Comparison of ENCODE assay signal across 15 cellular contexts in the genomic region with DNA sequence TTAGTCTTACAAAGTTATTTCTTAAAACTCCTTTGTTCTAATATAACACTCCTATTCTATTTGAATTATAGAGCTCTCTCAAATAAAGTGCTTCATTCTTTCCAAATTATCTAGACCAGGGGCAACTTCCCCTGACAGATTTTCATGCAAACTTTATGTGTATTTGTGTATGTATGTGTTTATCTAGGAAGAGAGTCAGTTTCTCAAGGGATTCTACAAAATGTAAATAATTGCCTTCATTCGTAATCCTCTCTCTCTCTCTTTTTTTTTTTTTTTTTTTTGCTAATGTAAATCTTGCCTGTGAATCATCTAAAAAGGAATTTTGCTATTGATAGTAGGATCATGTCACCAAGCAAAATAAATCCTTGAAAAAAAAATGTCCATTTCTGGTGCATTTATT. TPM values are rescaled to one million over a fixed set of nuclear protein-coding genes. Genes with fewer than 3 reads are reported as not detected.
DNase-seq lines count a peak whose midpoint lies in the region; ATAC-seq and TF ChIP-seq lines count a peak whose summit lies in the region.
"Had no signal": no experiment of that assay in that cellular context is flagged by ENCODE, and none has a peak within 500 bp of the region (broad histone marks: within the 10 kb centered on the region; RNA-seq: fewer than 3 reads in every experiment).

No MANE protein-coding gene starts in this region.

- H3K27ac Mint-ChIP-seq in osteocyte (ENCODE audit: unreplicated experiment) = peak overlapping the region; percentile 45
- H3K27ac Mint-ChIP-seq in activated naive CD8-positive, alpha-beta T cell treated with anti-CD3 and anti-CD28 coated beads, Interleukin-2, amount 50 U/mL, for 24 hours = no peak overlapping the region
- H3K27ac Mint-ChIP-seq: CD8-positive, alpha-beta T cell had no signal

- no peak for ATAC-seq in activated naive CD8-positive, alpha-beta T cell treated with anti-CD3 and anti-CD28 coated beads, Interleukin-2, amount 50 U/mL, for 24 hours
- ATAC-seq: CD8-positive, alpha-beta T cell had no signal

- no peaks in the 10 kb centered on the region for H3K36me3 Mint-ChIP-seq in osteocyte (ENCODE audit: unreplicated experiment)
- no peaks in the 10 kb centered on the region for H3K36me3 Mint-ChIP-seq in activated naive CD8-positive, alpha-beta T cell treated with anti-CD3 and anti-CD28 coated beads, Interleukin-2, amount 50 U/mL, for 24 hours (ENCODE audit: low read depth)
- H3K36me3 Mint-ChIP-seq: CD8-positive, alpha-beta T cell had no signal

- in situ Hi-C loops in GM23248 (cut with MboI) = no loop called here

- H3K4me1 ChIP-seq in GM23248 (ENCODE audit: insufficient read depth) (no peaks in the 10 kb centered on the region), adipocyte (ENCODE audit: control insufficient read depth, insufficient read depth, low read length) (no peaks in the 10 kb centered on the region), fibroblast of lung (ENCODE audit: control insufficient read depth, extremely low read depth, insufficient read depth, low read length) (no peaks in the 10 kb centered on the region)

- no peak overlapping the region for H3K4me3 ChIP-seq in GM23248
- H3K4me3 ChIP-seq in adipocyte (ENCODE audit: low read length) = no peak overlapping the region
- H3K4me3 ChIP-seq in fibroblast of lung (replicated peaks in 1 of 4; ENCODE audit: control extremely low read depth in 1 of 4, insufficient read depth in 1 of 4, low read depth in 3 of 4, low read length in 4 of 4) = no peak overlapping the region
- H3K4me3 ChIP-seq: HAP-1 had no signal

- H3K79me2 ChIP-seq in GM23248 (ENCODE audit: insufficient read depth) (no peaks in the 10 kb centered on the region), fibroblast of lung (ENCODE audit: control insufficient read depth, insufficient read depth, low read length) (no peaks in the 10 kb centered on the region)

- H3K27me3 Mint-ChIP-seq in osteocyte (ENCODE audit: unreplicated experiment) = no peaks in the 10 kb centered on the region
- H3K27me3 Mint-ChIP-seq in activated naive CD8-positive, alpha-beta T cell treated with anti-CD3 and anti-CD28 coated beads, Interleukin-2, amount 50 U/mL, for 24 hours = no peaks in the 10 kb centered on the region

- no peaks in the 10 kb centered on the region for H3K36me3 ChIP-seq in GM23248 (ENCODE audit: low read depth)
- no peaks in the 10 kb centered on the region for H3K36me3 ChIP-seq in adipocyte (ENCODE audit: control insufficient read depth, insufficient read depth, low read length, severe bottlenecking)
- no peaks in the 10 kb centered on the region for H3K36me3 ChIP-seq in fibroblast of lung (ENCODE audit: control insufficient read depth, insufficient read depth, low read length)
- H3K36me3 ChIP-seq: HAP-1 had no signal

- H3F3A ChIP-seq in GM23248 (ENCODE audit: insufficient read depth) = no peaks in the 10 kb centered on the region

- 52 to 62% methylated on average over 1 of the region's 1 CpG for WGBS in GM23248 (ENCODE audit: low coverage in 1 of 2, low lambda C conversion rate in 2 of 2, missing lambda C conversion rate in 2 of 2), 2 experiments

- H3K9me3 ChIP-seq in GM23248 (ENCODE audit: low read depth) (no peaks in the 10 kb centered on the region), adipocyte (ENCODE audit: control insufficient read depth, low read length) (no peaks in the 10 kb centered on the region), fibroblast of lung (ENCODE audit: control insufficient read depth, insufficient read depth, low read depth, low read length) (no peaks in the 10 kb centered on the region)
- H3K9me3 ChIP-seq: HAP-1 had no signal

- H3K4me1 Mint-ChIP-seq in osteocyte (ENCODE audit: unreplicated experiment) = peaks cover 15% of the 10 kb centered on the region
- H3K4me1 Mint-ChIP-seq in activated naive CD8-positive, alpha-beta T cell treated with anti-CD3 and anti-CD28 coated beads, Interleukin-2, amount 50 U/mL, for 24 hours = no peaks in the 10 kb centered on the region

- H3K4me2 ChIP-seq in GM23248 (ENCODE audit: unreplicated experiment) = no peak overlapping the region
- peak overlapping the region; percentile 4 for H3K4me2 ChIP-seq in fibroblast of lung (ENCODE audit: extremely low read depth, insufficient read depth, low read length)

- H3K9me3 Mint-ChIP-seq in osteocyte (ENCODE audit: unreplicated experiment) = no peaks in the 10 kb centered on the region
- H3K9me3 Mint-ChIP-seq in activated naive CD8-positive, alpha-beta T cell treated with anti-CD3 and anti-CD28 coated beads, Interleukin-2, amount 50 U/mL, for 24 hours = peaks cover 2% of the 10 kb centered on the region
- H3K9me3 Mint-ChIP-seq: CD8-positive, alpha-beta T cell had no signal

- H3K4me3 Mint-ChIP-seq in osteocyte (ENCODE audit: unreplicated experiment) = no peak overlapping the region
- H3K4me3 Mint-ChIP-seq in activated naive CD8-positive, alpha-beta T cell treated with anti-CD3 and anti-CD28 coated beads, Interleukin-2, amount 50 U/mL, for 24 hours = no peak overlapping the region
- H3K4me3 Mint-ChIP-seq: CD8-positive, alpha-beta T cell had no signal

- H3K27me3 ChIP-seq in GM23248 (replicated peaks; ENCODE audit: insufficient read depth) (no peaks in the 10 kb centered on the region), adipocyte (replicated peaks; ENCODE audit: control insufficient read depth, insufficient read depth, low read length) (no peaks in the 10 kb centered on the region), fibroblast of lung (ENCODE audit: control insufficient read depth, insufficient read depth, low read length) (no peaks in the 10 kb centered on the region)

- H2AFZ ChIP-seq in GM23248 (no peak overlapping the region), fibroblast of lung (ENCODE audit: low read length) (no peak overlapping the region)

- H4K20me1 ChIP-seq in GM23248 (ENCODE audit: insufficient read depth) = no peaks in the 10 kb centered on the region
- no peaks in the 10 kb centered on the region for H4K20me1 ChIP-seq in fibroblast of lung (ENCODE audit: control insufficient read depth, extremely low read depth, insufficient read depth, low read length)

- no peak overlapping the region for H3K27ac ChIP-seq in GM23248
- H3K27ac ChIP-seq in fibroblast of lung (ENCODE audit: insufficient read depth, low read length) = no peak overlapping the region
- H3K27ac ChIP-seq: HL-60 had no signal

- H3K9me2 ChIP-seq in GM23248 (ENCODE audit: insufficient read depth) = no peaks in the 10 kb centered on the region

- H3K9ac ChIP-seq in GM23248 (no peak overlapping the region), adipocyte (ENCODE audit: low read length) (no peak overlapping the region), fibroblast of lung (ENCODE audit: insufficient read depth, low read length) (no peak overlapping the region)

- TF ChIP-seq CTCF in fibroblast of lung (conservative IDR thresholded peaks at IDR 0.05 in 1 of 2, IDR thresholded peaks at IDR 0.05 in 1 of 2; ENCODE audit: low read depth in 1 of 2, low read length in 2 of 2) (no peak), osteocyte (IDR thresholded peaks at IDR 0.05) (no peak)

- peak; percentile 5 for DNase-seq in GM23248
- DNase-seq in adipocyte (ENCODE audit: low read depth) = peak; percentile 37
- peak; percentile 25 to 82 for DNase-seq in fibroblast of lung (ENCODE audit: low read depth in 2 of 2)
- no peak for DNase-seq in osteocyte (ENCODE audit: extremely low spot score, unreplicated experiment)
- DNase-seq in NK-92 (lab: John Stamatoyannopoulos, UW; ENCODE audit: unreplicated experiment) = no peak
- DNase-seq in activated naive CD8-positive, alpha-beta T cell treated with anti-CD3 and anti-CD28 coated beads, Interleukin-2, amount 50 U/mL, for 24 hours = no peak
- DNase-seq in NCI-H226 = no peak
- DNase-seq: ACHN; CD8-positive, alpha-beta T cell; KG1; NCI-H1092; NCI-H2227 treated with DMSO at 0.1 percent for 48 hours; NCI-H526 treated with DMSO at 0.1 percent for 48 hours had no signal

RNA-seq across cellular contexts. Expression of a gene that starts 38.9 kb away (rescaled TPM):
- total RNA-seq in GM23248 (2014; rRNA removed; shearing (Covaris generic)) = 70.7 and 75.8 TPM in 2 replicates
- polyA plus RNA-seq in GM23248 (2016; fragmentation: Nextera tagmentation; extraction: Ambion mirVana) (85.1 and 85.4 TPM in 2 replicates), fibroblast of lung (144 and 327 TPM in 2 replicates)
- total RNA-seq in fibroblast of lung (203 and 253 TPM in 2 replicates), osteocyte (79.8 and 82.5 TPM in 2 replicates)
- 67.0 and 144 TPM in 2 replicates for polyA plus RNA-seq in fibroblast of lung (2012)
- polyA minus RNA-seq in fibroblast of lung (ENCODE audit: low replicate concordance) = 30.5 and 113 TPM in 2 replicates

Comparison
In these comparisons a context has a peak if more than half of its experiments do, and no peak if none do; other contexts are left out.
1. DNase-seq: peak in GM23248 (single experiment), adipocyte (single experiment) and fibroblast of lung (2 of 2); none in osteocyte (single experiment), NK-92 (single experiment), activated naive CD8-positive, alpha-beta T cell treated with anti-CD3 and anti-CD28 coated beads, Interleukin-2, amount 50 U/mL, for 24 hours (single experiment) and NCI-H226 (single experiment).